In genomic region chr2:27988718-27989117, GRCh38 we compare ENCODE assay signal across 21 cellular contexts.
DNase-seq lines count a peak whose midpoint lies in the region; ATAC-seq, FAIRE-seq and TF ChIP-seq lines count a peak whose summit lies in the region.
"Had no signal": no experiment of that assay in that cellular context is flagged by ENCODE, and none has a peak within 500 bp of the region (broad histone marks: within the 10 kb centered on the region; RNA-seq: fewer than 3 reads in every experiment).

No MANE protein-coding gene starts in this region.

- H3K9me3 ChIP-seq in breast epithelium (no peaks in the 10 kb centered on the region), endothelial cell of umbilical vein (replicated peaks; ENCODE audit: control insufficient read depth, insufficient read depth, low read length) (no peaks in the 10 kb centered on the region), lower lobe of right lung (no peaks in the 10 kb centered on the region)
- H3K9me3 ChIP-seq: suprapubic skin had no signal

- H3K36me3 ChIP-seq in breast epithelium, result no peaks in the 10 kb centered on the region
- no peaks in the 10 kb centered on the region for H3K36me3 ChIP-seq in endothelial cell of umbilical vein (ENCODE audit: control insufficient read depth in 2 of 2, extremely low read depth in 1 of 2, insufficient read depth in 2 of 2, low read length in 2 of 2)
- H3K36me3 ChIP-seq in lower lobe of right lung, result no peaks in the 10 kb centered on the region
- H3K36me3 ChIP-seq: cardiac muscle cell, heart right ventricle, suprapubic skin had no signal

- H3K27ac ChIP-seq in breast epithelium (no peak overlapping the region), endothelial cell of umbilical vein (ENCODE audit: insufficient read depth, low read depth, low read length) (peak overlapping the region; percentile 2), lower lobe of right lung (no peak overlapping the region)
- H3K27ac ChIP-seq: cardiac muscle cell, RWPE1, suprapubic skin had no signal

- H3K4me3 ChIP-seq in breast epithelium (no peak overlapping the region), endothelial cell of umbilical vein (replicated peaks in 1 of 3; ENCODE audit: insufficient read depth in 1 of 3, low read depth in 1 of 3, low read length in 3 of 3) (peak overlapping the region in 1 of 3 experiments; percentile 7), lower lobe of right lung (no peak overlapping the region)
- H3K4me3 ChIP-seq: cardiac muscle cell, suprapubic skin had no signal

- peaks cover 14% of the 10 kb centered on the region for H3K36me3 Mint-ChIP-seq in MCF 10A (ENCODE audit: insufficient read depth, unreplicated experiment)
- H3K36me3 Mint-ChIP-seq in T-cell, result peaks cover 30% of the 10 kb centered on the region

- TF ChIP-seq CTCF in MCF 10A (IDR thresholded peaks at IDR 0.05; ENCODE audit: unreplicated experiment) (no peak), breast epithelium (IDR thresholded peaks at IDR 0.05) (no peak), endothelial cell of umbilical vein (IDR thresholded peaks at IDR 0.05; ENCODE audit: extremely low read depth in 1 of 2, insufficient read depth in 1 of 2, low read depth in 1 of 2, low read length in 2 of 2) (no peak), lower lobe of right lung (IDR thresholded peaks at IDR 0.05) (no peak)

- H3K27ac Mint-ChIP-seq in MCF 10A (ENCODE audit: low read depth, unreplicated experiment) (peak overlapping the region; percentile 3), T-cell (peak overlapping the region; percentile 86 to 87)
- H3K27ac Mint-ChIP-seq: endodermal cell had no signal

- H3K4me3 Mint-ChIP-seq in MCF 10A (ENCODE audit: unreplicated experiment) (no peak overlapping the region), T-cell (peak overlapping the region in 2 of 3 donors; percentile 21 to 45)
- H3K4me3 Mint-ChIP-seq: endodermal cell had no signal

- H3K9me3 Mint-ChIP-seq in MCF 10A (ENCODE audit: unreplicated experiment) (no peaks in the 10 kb centered on the region), T-cell (peaks cover 3 to 8% (median 5%) of the 10 kb centered on the region in 3 donors)
- H3K9me3 Mint-ChIP-seq: endodermal cell had no signal

- TF ChIP-seq POLR2A in breast epithelium (IDR thresholded peaks at IDR 0.05) (no peak), endothelial cell of umbilical vein (IDR thresholded peaks at IDR 0.05; ENCODE audit: low read depth, low read length) (no peak)

- BruUV-seq in MCF 10A (replicated peaks; lab: Mats Ljungman, UMichigan) (TSS peak; percentile 82), endothelial cell of umbilical vein (replicated peaks; lab: Mats Ljungman, UMichigan) (no TSS peak)

- H3K4me1 Mint-ChIP-seq in MCF 10A (ENCODE audit: insufficient read depth, unreplicated experiment) (peaks cover 36% of the 10 kb centered on the region), T-cell (peaks cover 42 to 50% (median 49%) of the 10 kb centered on the region in 3 donors)
- H3K4me1 Mint-ChIP-seq: endodermal cell had no signal

- FAIRE-seq in endothelial cell of umbilical vein (lab: Jason Lieb, UNC), result peak; percentile 21
- FAIRE-seq: G401.6 had no signal

- peak overlapping the region; percentile 6 for H2AFZ ChIP-seq in endothelial cell of umbilical vein (ENCODE audit: low read depth, low read length)

- dilution Hi-C loops in endothelial cell of umbilical vein (cut with MboI; ENCODE audit: extremely low pct_ligation_motif_present, low sequenced_read_pairs), result no loop called here

- intact Hi-C loops in MCF 10A (cut with micrococcal nuclease) (no loop called here), breast epithelium (cut with DNase I; ENCODE audit: low total_unique reads) (no loop called here), endothelial cell of umbilical vein (cut with micrococcal nuclease) (no loop called here), lower lobe of right lung (cut with DNase I) (no loop called here)

- peak; percentile 31 to 75 (median 54) for ATAC-seq in T-cell (replicated peaks in 1 of 4)
- no peak for ATAC-seq in lower lobe of right lung
- no peak for ATAC-seq in GM21360 (IDR thresholded peaks at IDR 0.05; ENCODE audit: unreplicated experiment)
- ATAC-seq: heart right ventricle, left lobe of liver, SK-N-SH treated with all-trans-retinoic acid at 6 μM for 48 hours had no signal

- H3K9me1 ChIP-seq in endothelial cell of umbilical vein (replicated peaks; ENCODE audit: control insufficient read depth, extremely low read depth, insufficient read depth, low read length), result no peaks in the 10 kb centered on the region

- H3K27me3 Mint-ChIP-seq in MCF 10A (ENCODE audit: insufficient read depth, unreplicated experiment) (no peaks in the 10 kb centered on the region), T-cell (no peaks in the 10 kb centered on the region)

- H3K27me3 ChIP-seq in breast epithelium, result no peaks in the 10 kb centered on the region
- H3K27me3 ChIP-seq in endothelial cell of umbilical vein (ENCODE audit: control insufficient read depth in 2 of 2, insufficient read depth in 2 of 2, low read length in 2 of 2), result no peaks in the 10 kb centered on the region
- no peaks in the 10 kb centered on the region for H3K27me3 ChIP-seq in lower lobe of right lung (ENCODE audit: low read depth)
- H3K27me3 ChIP-seq: cardiac muscle cell, heart right ventricle, suprapubic skin had no signal

- H3K79me2 ChIP-seq in endothelial cell of umbilical vein (ENCODE audit: control insufficient read depth, insufficient read depth, low read length), result no peaks in the 10 kb centered on the region

- no peak overlapping the region for H3K9ac ChIP-seq in endothelial cell of umbilical vein (replicated peaks; ENCODE audit: extremely low read depth, insufficient read depth, low read length)

- H3K4me1 ChIP-seq in breast epithelium, result no peaks in the 10 kb centered on the region
- H3K4me1 ChIP-seq in endothelial cell of umbilical vein (ENCODE audit: control insufficient read depth, extremely low read depth, insufficient read depth, low read length), result peaks cover 20% of the 10 kb centered on the region
- peaks cover 6% of the 10 kb centered on the region for H3K4me1 ChIP-seq in lower lobe of right lung

- DNase-seq in MCF 10A (ENCODE audit: unreplicated experiment) (no peak), breast epithelium (ENCODE audit: low spot score in 2 of 2) (no peak), T-cell (no peak), endothelial cell of umbilical vein (ENCODE audit: low read depth, low spot score) (no peak), NCI-H510A treated with DMSO at 0.1 percent for 48 hours (lab: John Stamatoyannopoulos, UW) (no peak), lower lobe of right lung (no peak)
- DNase-seq: amniotic stem cell, cortex of kidney, endodermal cell, heart right ventricle, MM.1S, NCI-H1436 treated with DMSO at 0.1 percent for 48 hours, NCI-H524, T-helper 9 cell had no signal

- CTCF ChIA-PET in MCF 10A (lab: Yijun Ruan, JAX), result interaction anchor here (0.5 to 1.8 kb wide), 2 partner anchors 11 to 27 kb away, joined by 4 to 5 read pairs; no protein-coding TSS in a partner anchor
- CTCF ChIA-PET in T-cell (lab: Charles Lee), result interaction anchor here in 1 of 2 donors (0.8 to 0.9 kb wide), 2 partner anchors 11 to 18 kb away, joined by 3 read pairs; no protein-coding TSS in a partner anchor
- CTCF ChIA-PET in endothelial cell of umbilical vein (lab: Charles Lee), result interaction anchor here (1.0 kb wide), 1 partner anchor 14 kb away, joined by 3 read pairs; no protein-coding TSS in a partner anchor

- peak overlapping the region; percentile 66 for H3K4me2 ChIP-seq in endothelial cell of umbilical vein (ENCODE audit: insufficient read depth, low read length)

- no peaks in the 10 kb centered on the region for H4K20me1 ChIP-seq in endothelial cell of umbilical vein (replicated peaks; ENCODE audit: control insufficient read depth, extremely low read depth, insufficient read depth, low read length)

- POLR2A ChIA-PET in MCF 10A (lab: Yijun Ruan, JAX) (interaction anchor here (0.6 to 1.5 kb wide), 5 partner anchors 11 to 547 kb away, joined by 3 to 6 read pairs (median 3); no protein-coding TSS in a partner anchor), T-cell (lab: Charles Lee) (interaction anchor here in 1 of 2 donors (0.6 kb wide), 1 partner anchor 95 kb away, joined by 8 read pairs; no protein-coding TSS in a partner anchor), endothelial cell of umbilical vein (lab: Charles Lee) (interaction anchor here (0.6 kb wide), 1 partner anchor 10 kb away, joined by 3 read pairs; no protein-coding TSS in a partner anchor)

TF ChIP-seq in endothelial cell of umbilical vein, 7 proteins besides CTCF, POLR2A, EP300 and RAD21:
- no peak for TF ChIP-seq GATA2 (IDR thresholded peaks at IDR 0.05; ENCODE audit: insufficient read depth, insufficient read length, low read depth, low read length)
- TF ChIP-seq JUN (IDR thresholded peaks at IDR 0.05; ENCODE audit: borderline replicate concordance, insufficient read depth, insufficient read length, low read depth), result no peak
- no peak for TF ChIP-seq FOS (IDR thresholded peaks at IDR 0.05; ENCODE audit: borderline replicate concordance, insufficient read depth, low read length)
- no peak for TF ChIP-seq EZH2 (IDR thresholded peaks at IDR 0.05; ENCODE audit: borderline replicate concordance, low read depth, low read length, severe bottlenecking)
- TF ChIP-seq POLR2AphosphoS5 (IDR thresholded peaks at IDR 0.05; ENCODE audit: insufficient read depth, low read depth, low read length), result no peak
- TF ChIP-seq, protein P1, sequence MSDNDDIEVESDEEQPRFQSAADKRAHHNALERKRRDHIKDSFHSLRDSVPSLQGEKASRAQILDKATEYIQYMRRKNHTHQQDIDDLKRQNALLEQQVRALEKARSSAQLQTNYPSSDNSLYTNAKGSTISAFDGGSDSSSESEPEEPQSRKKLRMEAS (IDR thresholded peaks at IDR 0.05; ENCODE audit: insufficient read depth, insufficient read length), result no peak
- no peak for TF ChIP-seq MYC (IDR thresholded peaks at IDR 0.05; ENCODE audit: low read depth, low read length)

Comparison
In these comparisons a context has a peak if more than half of its experiments do, and no peak if none do; other contexts are left out.
1. ATAC-seq: peak in T-cell (4 of 4); none in lower lobe of right lung (0 of 2) and GM21360 (single experiment).